Comparison of ENCODE assay signal across 12 cellular contexts in the genomic region with DNA sequence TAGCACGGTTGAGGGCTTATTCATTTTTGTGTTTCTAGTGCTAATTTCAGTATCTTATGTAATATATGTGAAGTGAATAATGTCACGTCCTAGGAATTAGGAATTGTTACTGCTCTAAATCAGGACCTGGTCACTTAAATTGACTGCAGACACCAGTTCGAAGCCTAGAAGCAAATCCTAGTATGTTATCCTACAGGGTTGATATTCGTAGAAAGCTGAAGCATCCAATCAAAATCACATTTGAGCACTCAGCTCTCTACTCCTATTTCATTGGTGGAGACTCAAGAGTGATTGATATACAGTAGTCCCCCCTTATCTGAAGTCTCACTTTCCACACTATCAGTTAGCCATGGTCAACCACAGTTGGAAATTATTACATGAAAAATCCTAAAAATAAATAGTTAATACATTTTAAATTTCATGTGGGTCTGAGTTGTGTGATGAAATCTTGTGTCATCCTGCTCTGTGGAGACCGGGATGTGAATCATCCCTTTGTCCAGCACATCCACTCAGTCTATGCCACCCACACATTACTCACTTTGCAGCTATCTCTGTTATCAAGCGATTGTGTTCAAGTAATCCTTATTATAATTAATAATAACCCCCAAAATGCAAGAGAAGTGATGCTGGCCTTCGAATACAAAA. TPM values are rescaled to one million over a fixed set of nuclear protein-coding genes. Genes with fewer than 3 reads are reported as not detected.
A peak's percentile ranks its signal among the peaks of the same experiment; 100 is the strongest.
DNase-seq lines count a peak whose midpoint lies in the region; FAIRE-seq and TF ChIP-seq lines count a peak whose summit lies in the region.
"Had no signal": no experiment of that assay in that cellular context is flagged by ENCODE, and none has a peak within 500 bp of the region (broad histone marks: within the 10 kb centered on the region; RNA-seq: fewer than 3 reads in every experiment).

No MANE protein-coding gene starts in this region.

- DNase-seq in AG08396 (ENCODE audit: low spot score) (peak; percentile 33), HT1080 (ENCODE audit: low read depth) (peak; percentile 86), astrocyte of the cerebellum (ENCODE audit: low read depth) (peak; percentile 29), kidney glomerular epithelial cell (lab: John Stamatoyannopoulos, UW) (peak; percentile 90), NCI-H748 (lab: John Stamatoyannopoulos, UW; ENCODE audit: unreplicated experiment) (no peak), GM19239 (ENCODE audit: insufficient read length, low spot score) (no peak), DMS114 treated with DMSO at 0.1 percent for 48 hours (lab: John Stamatoyannopoulos, UW; ENCODE audit: unreplicated experiment) (no peak), DMS153 (lab: John Stamatoyannopoulos, UW) (no peak)
- DNase-seq: Caco-2, caudate nucleus, hippocampal formation, NCI-H2029 treated with DMSO at 0.1 percent for 48 hours had no signal

- H3K4me3 ChIP-seq in astrocyte of the cerebellum (ENCODE audit: low read depth, low read length), result no peak overlapping the region

- in situ Hi-C loops in astrocyte of the cerebellum (cut with HindIII; ENCODE audit: low sequenced_read_pairs), result no loop called here

- TF ChIP-seq CTCF in astrocyte of the cerebellum (IDR thresholded peaks at IDR 0.05; ENCODE audit: low read depth, low read length, missing control alignments), result no peak

- no peak for FAIRE-seq in GM19239 (lab: Jason Lieb, UNC)

RNA-seq across cellular contexts. Expression of a gene that starts 35.2 kb away (rescaled TPM):
- 1.1 and 1.8 TPM in 2 replicates for total RNA-seq in HT1080 (2014; rRNA removed; shearing (Covaris generic))
- polyA plus RNA-seq in HT1080 (2015; cell fraction: cytosol; rRNA removed), result 0.76 and 0.96 TPM in 2 replicates
- 1.6 and 1.8 TPM in 2 replicates for polyA plus RNA-seq in HT1080 (2015; cell fraction: nucleus; rRNA removed)

Comparison
In these comparisons a context has a peak if more than half of its experiments do, and no peak if none do; other contexts are left out.
1. DNase-seq: peak in AG08396 (single experiment), HT1080 (single experiment), astrocyte of the cerebellum (single experiment) and kidney glomerular epithelial cell (single experiment); none in NCI-H748 (single experiment), GM19239 (single experiment), DMS114 treated with DMSO at 0.1 percent for 48 hours (single experiment) and DMS153 (single experiment).